In the genomic region with DNA sequence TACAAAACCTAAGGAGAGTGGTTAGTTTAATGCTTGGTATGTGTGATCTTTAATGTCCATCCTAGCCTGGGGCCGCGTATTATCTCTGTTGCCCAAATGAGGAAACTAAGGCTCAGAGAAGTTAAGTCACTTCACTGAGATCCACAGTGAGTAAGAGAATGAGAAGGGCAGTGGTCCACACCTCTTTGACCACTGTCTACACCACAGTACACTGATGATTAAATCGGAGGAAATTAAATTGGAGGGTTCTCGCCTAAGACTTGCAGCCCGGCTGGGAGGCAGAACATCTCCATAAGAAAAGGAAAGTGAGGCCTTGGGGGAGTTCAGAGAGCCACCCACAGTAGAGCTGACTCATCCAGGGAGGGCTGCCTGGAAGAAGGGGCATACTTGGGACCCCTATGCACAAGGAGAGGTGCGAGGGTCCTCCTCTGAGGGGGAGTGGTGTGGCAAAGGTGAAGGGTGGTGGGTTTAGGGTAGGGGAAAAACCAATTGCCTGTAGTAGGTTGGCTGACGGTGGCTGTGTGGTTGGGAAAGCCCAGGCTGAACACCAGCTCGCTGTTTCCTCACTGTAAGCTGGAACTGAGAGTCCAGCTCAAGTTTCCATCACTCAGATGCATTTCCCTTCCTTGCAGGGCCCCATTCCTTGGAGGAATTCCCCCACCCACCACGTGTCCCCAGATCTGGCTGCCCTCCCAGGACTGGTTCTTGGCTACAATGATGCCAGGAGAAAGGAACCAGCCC, we compare ENCODE assay signal across 8 cellular contexts. TPM values are rescaled to one million over a fixed set of nuclear protein-coding genes. Genes with fewer than 3 reads are reported as not detected.
DNase-seq lines count a peak whose midpoint lies in the region; ATAC-seq and TF ChIP-seq lines count a peak whose summit lies in the region.

No MANE protein-coding gene starts in this region.

- peak overlapping the region; percentile 97 for H3K27ac Mint-ChIP-seq in CD8-positive, alpha-beta T cell

- DNase-seq in CD8-positive, alpha-beta T cell, result peak in 1 of 7 experiments; percentile 44
- DNase-seq in adipocyte (ENCODE audit: low read depth) (peak; percentile 91), renal cortical epithelial cell (ENCODE audit: low read depth) (peak; percentile 6), neuronal stem cell (ENCODE audit: low spot score) (no peak), NCI-H1930 (lab: John Stamatoyannopoulos, UW) (no peak), erythroblast (lab: John Stamatoyannopoulos, UW) (no peak)

- H4K8ac ChIP-seq in neuronal stem cell (ENCODE audit: low read depth, low read length), result no peak overlapping the region

- H3K27me3 Mint-ChIP-seq in CD8-positive, alpha-beta T cell (ENCODE audit: low read depth), result no peaks in the 10 kb centered on the region

- no CpG with 5 or more reads among the region's 9 CpGs for WGBS in neuronal stem cell (ENCODE audit: extremely low coverage in 2 of 2, insufficient read length in 2 of 2, insufficient replicate concordance in 1 of 2), 2 donors

- intact Hi-C loops in CD8-positive, alpha-beta T cell (cut with DNase I, micrococcal nuclease), result loop anchor here in 1 of 2 experiments (2.0 to 5.0 kb wide), 3 partner anchors 193 to 633 kb away; a partner anchor contains a TSS

- no peaks in the 10 kb centered on the region for H3K79me1 ChIP-seq in neuronal stem cell (ENCODE audit: low read depth, low read length)

- no peak overlapping the region for H2BK12ac ChIP-seq in neuronal stem cell (ENCODE audit: low read length)

- H3K36me3 Mint-ChIP-seq in CD8-positive, alpha-beta T cell, result peaks cover 48% of the 10 kb centered on the region

- H3K27me3 ChIP-seq in CD8-positive, alpha-beta T cell (ENCODE audit: insufficient read depth, low read length), result no peaks in the 10 kb centered on the region
- H3K27me3 ChIP-seq in adipocyte (replicated peaks; ENCODE audit: control insufficient read depth, insufficient read depth, low read length) (peaks cover 56% of the 10 kb centered on the region), neuronal stem cell (ENCODE audit: control insufficient read depth in 3 of 3, insufficient read depth in 3 of 3, low read depth in 1 of 3, low read length in 3 of 3) (peaks cover 0 to 28% (median 0%) of the 10 kb centered on the region in 3 experiments)

- peak overlapping the region; percentile 27 for H3K4me3 ChIP-seq in CD8-positive, alpha-beta T cell (ENCODE audit: low read depth, low read length)
- no peak overlapping the region for H3K4me3 ChIP-seq in adipocyte (ENCODE audit: low read length)
- H3K4me3 ChIP-seq in neuronal stem cell (ENCODE audit: low read length in 2 of 2), result no peak overlapping the region

- peak overlapping the region; percentile 40 for H3K27ac ChIP-seq in CD8-positive, alpha-beta T cell (ENCODE audit: low read depth, low read length)
- no peak overlapping the region for H3K27ac ChIP-seq in neuronal stem cell (replicated peaks; ENCODE audit: low read length)

- no peak overlapping the region for H4K91ac ChIP-seq in neuronal stem cell (ENCODE audit: low read depth, low read length, poor library complexity)

- no peak overlapping the region for H2BK120ac ChIP-seq in neuronal stem cell (ENCODE audit: low read depth, low read length)

- no peak overlapping the region for H3K4ac ChIP-seq in neuronal stem cell (ENCODE audit: low read length)

- H3K9me3 ChIP-seq in CD8-positive, alpha-beta T cell (ENCODE audit: low read length), result no peaks in the 10 kb centered on the region
- H3K9me3 ChIP-seq in adipocyte (ENCODE audit: control insufficient read depth, low read length) (no peaks in the 10 kb centered on the region), neuronal stem cell (replicated peaks in 1 of 2; ENCODE audit: control insufficient read depth in 2 of 2, insufficient read depth in 1 of 2, low read depth in 1 of 2, low read length in 2 of 2) (no peaks in the 10 kb centered on the region)

- peaks cover 94% of the 10 kb centered on the region for H3K4me1 Mint-ChIP-seq in CD8-positive, alpha-beta T cell (ENCODE audit: low read depth)

- ATAC-seq in CD8-positive, alpha-beta T cell, result peak; percentile 25
- ATAC-seq in HG02798 (IDR thresholded peaks at IDR 0.05; ENCODE audit: poor library complexity, unreplicated experiment) (peak; percentile 41), GM18517 (IDR thresholded peaks at IDR 0.05; ENCODE audit: unreplicated experiment) (no peak)

- POLR2A ChIA-PET in CD8-positive, alpha-beta T cell (lab: Charles Lee), result interaction anchor here (1.6 to 3.6 kb wide), 3 partner anchors 9 to 13 kb away, joined by 4 to 24 read pairs (median 12); no protein-coding TSS in a partner anchor

- no peak overlapping the region for H2AK5ac ChIP-seq in neuronal stem cell (ENCODE audit: low read depth, low read length)

- H3K4me3 Mint-ChIP-seq in CD8-positive, alpha-beta T cell, result peak overlapping the region; percentile 91

- no peak overlapping the region for H2AFZ ChIP-seq in neuronal stem cell (ENCODE audit: low read length)

- no peak overlapping the region for H3K14ac ChIP-seq in neuronal stem cell (ENCODE audit: low read length)

- no peak overlapping the region for H2BK5ac ChIP-seq in neuronal stem cell (ENCODE audit: low read length)

- H3K4me1 ChIP-seq in CD8-positive, alpha-beta T cell (ENCODE audit: insufficient read depth, low read length), result peaks cover 89% of the 10 kb centered on the region
- peaks cover 8% of the 10 kb centered on the region for H3K4me1 ChIP-seq in adipocyte (ENCODE audit: control insufficient read depth, insufficient read depth, low read length)
- H3K4me1 ChIP-seq in neuronal stem cell (ENCODE audit: control insufficient read depth in 2 of 2, insufficient read depth in 1 of 2, low read depth in 1 of 2, low read length in 2 of 2), result peaks cover 0 to 1% of the 10 kb centered on the region in 2 donors

- CTCF ChIA-PET in CD8-positive, alpha-beta T cell (lab: Charles Lee), result interaction anchor here (2.0 to 7.1 kb wide), 3 partner anchors 10 to 25 kb away, joined by 5 to 116 read pairs (median 10); no protein-coding TSS in a partner anchor

- TF ChIP-seq CTCF in CD8-positive, alpha-beta T cell (IDR thresholded peaks at IDR 0.05), result no peak

- H3K18ac ChIP-seq in neuronal stem cell (ENCODE audit: low read length), result no peak overlapping the region

- no peaks in the 10 kb centered on the region for H3K9me3 Mint-ChIP-seq in CD8-positive, alpha-beta T cell

- no peak overlapping the region for H2BK15ac ChIP-seq in neuronal stem cell (ENCODE audit: low read length)

- H3K36me3 ChIP-seq in CD8-positive, alpha-beta T cell (ENCODE audit: insufficient read depth, low read length), result no peaks in the 10 kb centered on the region
- H3K36me3 ChIP-seq in adipocyte (ENCODE audit: control insufficient read depth, insufficient read depth, low read length, severe bottlenecking) (no peaks in the 10 kb centered on the region), neuronal stem cell (replicated peaks in 1 of 2; ENCODE audit: control insufficient read depth in 2 of 2, insufficient read depth in 2 of 2, low read length in 2 of 2) (no peaks in the 10 kb centered on the region)

- no peak overlapping the region for H3K4me2 ChIP-seq in neuronal stem cell (ENCODE audit: insufficient read depth, low read length, poor library complexity, severe bottlenecking)

- no peak for TF ChIP-seq POLR2A in erythroblast (IDR thresholded peaks at IDR 0.05; ENCODE audit: low read length)

- H3K9ac ChIP-seq in adipocyte (ENCODE audit: low read length) (no peak overlapping the region), neuronal stem cell (ENCODE audit: low read depth, low read length, poor library complexity) (no peak overlapping the region)

- H3K23ac ChIP-seq in neuronal stem cell (ENCODE audit: low read depth, low read length, poor library complexity), result no peak overlapping the region

RNA-seq across cellular contexts. Expression of a gene that starts 15.0 kb away (rescaled TPM):
- 10 to 100 TPM; 13.4 to 14.1 TPM for total RNA-seq in CD8-positive, alpha-beta T cell
- 7.3 and 8.0 TPM in 2 replicates for total RNA-seq in renal cortical epithelial cell
- polyA plus RNA-seq in neuronal stem cell (2013, experiment 1 of 2), result 18.5 TPM
- 20.4 TPM for polyA plus RNA-seq in neuronal stem cell (2013, experiment 2 of 2)

RNA-seq across cellular contexts. Expression of a gene that starts 26.0 kb away (rescaled TPM):
- total RNA-seq in CD8-positive, alpha-beta T cell, result 1 to 10 TPM; 1.1 to 1.7 TPM
- not detected in 2 replicates for total RNA-seq in renal cortical epithelial cell
- 0.04 TPM for polyA plus RNA-seq in neuronal stem cell (2013, experiment 1 of 2)
- 0.03 TPM for polyA plus RNA-seq in neuronal stem cell (2013, experiment 2 of 2)

RNA-seq across cellular contexts. Expression of a gene that starts 42.8 kb away (rescaled TPM):
- total RNA-seq in CD8-positive, alpha-beta T cell, result not detected
- total RNA-seq in renal cortical epithelial cell, result not detected in 2 replicates
- not detected for polyA plus RNA-seq in neuronal stem cell (2013, experiment 1 of 2)
- polyA plus RNA-seq in neuronal stem cell (2013, experiment 2 of 2), result not detected

Comparison
In these comparisons a context has a peak if more than half of its experiments do, and no peak if none do; other contexts are left out.
1. DNase-seq: peak in adipocyte (single experiment) and renal cortical epithelial cell (single experiment); none in neuronal stem cell (single experiment), NCI-H1930 (0 of 2) and erythroblast (0 of 2).